ENCODE assay signal across 1 cellular context in the genomic region with DNA sequence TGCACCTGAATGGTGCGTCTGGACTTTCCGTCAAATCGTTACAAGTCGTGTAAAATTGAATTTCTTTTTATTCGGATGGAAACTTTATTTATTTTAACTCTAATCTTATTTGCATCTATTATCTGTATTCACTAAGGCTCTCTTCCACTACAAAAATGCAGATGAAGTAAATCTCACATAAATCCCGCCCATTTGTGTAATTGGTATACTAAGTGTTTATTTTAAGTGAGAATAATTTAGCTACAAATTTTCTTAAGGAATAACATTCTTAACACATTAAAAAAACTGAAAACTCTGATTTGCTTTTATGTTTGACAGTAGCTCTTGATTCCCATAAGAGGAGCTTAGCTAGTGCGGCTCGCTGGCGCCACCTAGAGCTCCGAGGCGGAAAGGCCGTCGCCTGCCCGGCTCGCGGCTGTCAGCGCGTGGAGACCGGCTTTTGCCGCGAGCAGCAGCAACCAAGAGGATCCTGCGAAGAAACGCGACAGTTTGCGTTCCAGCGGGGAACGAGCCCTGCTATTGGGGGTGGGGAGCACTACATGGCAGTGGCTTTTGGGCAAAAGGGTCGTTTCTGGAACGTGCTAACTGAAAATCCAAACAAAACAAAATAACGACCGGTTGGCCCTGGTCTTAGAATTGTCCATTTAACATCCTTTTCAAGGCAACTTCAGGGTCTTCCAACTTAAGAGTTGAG.
A peak's percentile ranks its signal among the peaks of the same experiment; 100 is the strongest.
TF ChIP-seq lines count a peak whose summit lies in the region.

No MANE protein-coding gene starts in this region.

TF ChIP-seq in IMR-90, 13 proteins besides CTCF, POLR2A, EP300 and RAD21:
- TF ChIP-seq RCOR1 (IDR thresholded peaks at IDR 0.05; ENCODE audit: insufficient replicate concordance, low read length) (no peak), NFE2L2 (IDR thresholded peaks at IDR 0.05; ENCODE audit: low read depth, low read length) (no peak), MXI1 (IDR thresholded peaks at IDR 0.05; ENCODE audit: borderline replicate concordance, low read depth, low read length) (peak; percentile 59; the same call in 1 of the 2 replicates), BHLHE40 (IDR thresholded peaks at IDR 0.05; ENCODE audit: low read depth, low read length) (no peak), RFX5 (IDR thresholded peaks at IDR 0.05; ENCODE audit: low read depth, low read length) (no peak), ELK1 (IDR thresholded peaks at IDR 0.05; ENCODE audit: borderline replicate concordance, low read depth, low read length) (no peak), MAFK (IDR thresholded peaks at IDR 0.05; ENCODE audit: low read depth, low read length) (no peak), SMC3 (IDR thresholded peaks at IDR 0.05; ENCODE audit: low read depth, low read length) (peak; percentile 85), FOS (IDR thresholded peaks at IDR 0.05; ENCODE audit: low read depth, low read length) (no peak), CEBPB (IDR thresholded peaks at IDR 0.05; ENCODE audit: low read depth, low read length) (no peak), MAZ (IDR thresholded peaks at IDR 0.05; ENCODE audit: borderline replicate concordance, low read depth, low read length) (0 out of 2 replicates have a peak, but pooled peaks have one; percentile 21), CHD1 (IDR thresholded peaks at IDR 0.05; ENCODE audit: low read depth, low read length) (no peak)
- TF ChIP-seq, protein P1, sequence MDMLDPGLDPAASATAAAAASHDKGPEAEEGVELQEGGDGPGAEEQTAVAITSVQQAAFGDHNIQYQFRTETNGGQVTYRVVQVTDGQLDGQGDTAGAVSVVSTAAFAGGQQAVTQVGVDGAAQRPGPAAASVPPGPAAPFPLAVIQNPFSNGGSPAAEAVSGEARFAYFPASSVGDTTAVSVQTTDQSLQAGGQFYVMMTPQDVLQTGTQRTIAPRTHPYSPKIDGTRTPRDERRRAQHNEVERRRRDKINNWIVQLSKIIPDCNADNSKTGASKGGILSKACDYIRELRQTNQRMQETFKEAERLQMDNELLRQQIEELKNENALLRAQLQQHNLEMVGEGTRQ (IDR thresholded peaks at IDR 0.05; ENCODE audit: low read depth, low read length): no peak
